8 cellular contexts compared by ENCODE assay signal in genomic region chr19:32691291-32691951, GRCh38.
DNase-seq lines count a peak whose midpoint lies in the region; ATAC-seq and TF ChIP-seq lines count a peak whose summit lies in the region.

TSS of gene NUDT19 (plus strand) at chr19:32691821. CDS start at chr19:32691961, 140 bp downstream.

- peak within 1 kb of the TSS; percentile 90 for H2AFZ ChIP-seq in OCI-LY3 (ENCODE audit: low read depth, low read length)

- peak within 1 kb of the TSS; percentile 74 for H3K4me3 ChIP-seq in HUES6 (ENCODE audit: low read depth, low read length)
- peak within 1 kb of the TSS; percentile 90 for H3K4me3 ChIP-seq in OCI-LY3 (ENCODE audit: low read length)
- peak within 1 kb of the TSS; percentile 58 to 72 for H3K4me3 ChIP-seq in muscle layer of colon (ENCODE audit: low read depth in 1 of 2, low read length in 2 of 2)

- H3K9me3 ChIP-seq in HUES6 (ENCODE audit: control insufficient read depth, insufficient read depth, low read depth, low read length) (no peaks in the 10 kb centered on the region; the same call in 1 of the 2 replicates), OCI-LY3 (ENCODE audit: insufficient read depth, low read length) (no peaks in the 10 kb centered on the region), muscle layer of colon (ENCODE audit: low read length) (no peaks in the 10 kb centered on the region)

- H3K79me2 ChIP-seq in OCI-LY3 (ENCODE audit: low read length) = peaks cover 57% of the 10 kb centered on the region

- H4K20me1 ChIP-seq in OCI-LY3 (ENCODE audit: insufficient read depth, low read length) = peaks cover 16% of the 10 kb centered on the region; the same call in 1 of the 2 replicates

- H3K4me2 ChIP-seq in OCI-LY3 (ENCODE audit: low read length) = peak within 1 kb of the TSS; percentile 97

- H3K4me1 ChIP-seq in HUES6 (ENCODE audit: control insufficient read depth, insufficient read depth, low read length) (peaks cover 4% of the 10 kb centered on the region), OCI-LY3 (ENCODE audit: low read length) (peaks cover 27% of the 10 kb centered on the region), muscle layer of colon (ENCODE audit: insufficient read depth, low read length) (peaks cover 28% of the 10 kb centered on the region)

- H3K27me3 ChIP-seq in HUES6 (ENCODE audit: control insufficient read depth, insufficient read depth, low read length) (peaks cover 12% of the 10 kb centered on the region), OCI-LY3 (ENCODE audit: low read depth, low read length) (no peaks in the 10 kb centered on the region), muscle layer of colon (ENCODE audit: control insufficient read depth in 1 of 2, insufficient read depth in 2 of 2, low read length in 2 of 2) (no peaks in the 10 kb centered on the region)

- H3K9ac ChIP-seq in HUES6 (ENCODE audit: low read length) (peak within 1 kb of the TSS; percentile 84), OCI-LY3 (ENCODE audit: low read length) (peak within 1 kb of the TSS; percentile 94), muscle layer of colon (ENCODE audit: low read length) (peak within 1 kb of the TSS; percentile 30)

- TF ChIP-seq POLR2A in erythroblast (IDR thresholded peaks at IDR 0.05; ENCODE audit: low read length) = peak; percentile 87

- peak; percentile 91 for ATAC-seq in GM21447 (IDR thresholded peaks at IDR 0.05; ENCODE audit: unreplicated experiment)

- H3K36me3 ChIP-seq in HUES6 (ENCODE audit: control insufficient read depth, insufficient read depth, low read length) (no peaks in the 10 kb centered on the region), OCI-LY3 (replicated peaks; ENCODE audit: low read depth, low read length) (peaks cover 3% of the 10 kb centered on the region), muscle layer of colon (ENCODE audit: insufficient read depth, low read length) (no peaks in the 10 kb centered on the region)

- no peak for TF ChIP-seq CTCF in OCI-LY3 (IDR thresholded peaks at IDR 0.05; ENCODE audit: low read depth, low read length)

- peak; percentile 57 for DNase-seq in DMS 273 treated with DMSO at 0.1 percent for 48 hours (lab: John Stamatoyannopoulos, UW)
- DNase-seq in activated T-cell treated with anti-CD3 and anti-CD28 coated beads for 48 hours (ENCODE audit: low read depth) = peak; percentile 80
- DNase-seq in erythroblast (lab: John Stamatoyannopoulos, UW) = peak; percentile 90
- DNase-seq in stimulated activated CD8-positive, alpha-beta memory T cell treated with anti-CD3 and anti-CD28 coated beads, Interleukin-7, amount 100 ng/mL, for 48 hours (ENCODE audit: extremely low read depth in 1 of 2, low read depth in 1 of 2) = peak; percentile 59 to 79

- no peak within 1 kb of the TSS for H3K27ac ChIP-seq in HUES6 (ENCODE audit: low read depth, low read length)
- H3K27ac ChIP-seq in OCI-LY3 (ENCODE audit: low read length) = peak within 1 kb of the TSS; percentile 58
- peak within 1 kb of the TSS; percentile 45 for H3K27ac ChIP-seq in muscle layer of colon (ENCODE audit: low read depth, low read length)

Comparison
In these comparisons a context has a peak if more than half of its experiments do, and no peak if none do; other contexts are left out.
1. H3K9ac ChIP-seq: peak in every context shown above with its lines; median percentile 94 in OCI-LY3; 84 in HUES6; 30 in muscle layer of colon.